In genomic region chr16:53089434-53090270, GRCh38 we compare ENCODE assay signal across 10 cellular contexts. TPM values are rescaled to one million over a fixed set of nuclear protein-coding genes. Genes with fewer than 3 reads are reported as not detected.
DNase-seq lines count a peak whose midpoint lies in the region; ATAC-seq, FAIRE-seq and TF ChIP-seq lines count a peak whose summit lies in the region.
"Had no signal": no experiment of that assay in that cellular context is flagged by ENCODE, and none has a peak within 500 bp of the region (broad histone marks: within the 10 kb centered on the region; RNA-seq: fewer than 3 reads in every experiment).

No MANE protein-coding gene starts in this region.

- H3K9me3 Mint-ChIP-seq in HFFc6 = no peaks in the 10 kb centered on the region
- no peaks in the 10 kb centered on the region for H3K9me3 Mint-ChIP-seq in activated B cell treated with CpG ODN at 0.5 μM for 24 hours
- H3K9me3 Mint-ChIP-seq: activated CD4-positive, alpha-beta memory T cell treated with anti-CD3 and anti-CD28 coated beads for 36 hours had no signal

- H3K27me3 Mint-ChIP-seq in HFFc6 (ENCODE audit: insufficient read depth) (no peaks in the 10 kb centered on the region), activated B cell treated with CpG ODN at 0.5 μM for 24 hours (no peaks in the 10 kb centered on the region)
- H3K27me3 Mint-ChIP-seq: activated CD4-positive, alpha-beta memory T cell treated with anti-CD3 and anti-CD28 coated beads for 36 hours had no signal

- H3K36me3 Mint-ChIP-seq in HFFc6 (ENCODE audit: low read depth) (no peaks in the 10 kb centered on the region; the same call in 1 of the 2 replicates), activated B cell treated with CpG ODN at 0.5 μM for 24 hours (ENCODE audit: low read depth) (peaks cover 7% of the 10 kb centered on the region)
- H3K36me3 Mint-ChIP-seq: activated CD4-positive, alpha-beta memory T cell treated with anti-CD3 and anti-CD28 coated beads for 36 hours had no signal

- H3K9me3 ChIP-seq in right cardiac atrium (ENCODE audit: control insufficient read depth, low read length) = no peaks in the 10 kb centered on the region
- no peaks in the 10 kb centered on the region for H3K9me3 ChIP-seq in small intestine (ENCODE audit: control insufficient read depth, low read depth)

- POLR2A ChIA-PET in activated B cell treated with CpG ODN at 0.5 μM for 24 hours (lab: Charles Lee) = interaction anchor here (0.9 to 1.7 kb wide), 4 partner anchors 10 to 24 kb away, joined by 3 to 7 read pairs (median 4); no protein-coding TSS in a partner anchor

- TF ChIP-seq CTCF in HFFc6 (IDR thresholded peaks at IDR 0.05) (no peak), activated B cell treated with CpG ODN at 0.5 μM for 24 hours (IDR thresholded peaks at IDR 0.05) (no peak)

- intact Hi-C loops in activated B cell treated with CpG ODN at 0.5 μM for 24 hours (cut with micrococcal nuclease) = no loop called here
- intact Hi-C loops in right cardiac atrium (cut with DNase I) = loop anchor here in 2 of 4 donors (5.0 kb wide), 1 partner anchor 32 kb away; no protein-coding TSS in a partner anchor

- CTCF ChIA-PET in activated B cell treated with CpG ODN at 0.5 μM for 24 hours (lab: Charles Lee) = interaction anchor here (1.3 to 1.4 kb wide), 2 partner anchors 35 to 70 kb away, joined by 3 to 5 read pairs; partner anchors contain the start of gene CHD9

- H3K4me1 ChIP-seq in right cardiac atrium (ENCODE audit: control insufficient read depth, insufficient read depth, low read length) = peaks cover 39% of the 10 kb centered on the region
- peaks cover 13 to 15% of the 10 kb centered on the region in 2 donors for H3K4me1 ChIP-seq in small intestine (ENCODE audit: control insufficient read depth in 2 of 2, insufficient read depth in 1 of 2, low read depth in 1 of 2, low read length in 1 of 2)

- 29% methylated on average over 4 of the region's 4 CpGs for WGBS in right cardiac atrium
- 37 to 48% (median 39%) methylated on average over 4 of the region's 4 CpGs for WGBS in small intestine, 3 donors

- H3K36me3 ChIP-seq in small intestine (ENCODE audit: control insufficient read depth in 2 of 2, insufficient read depth in 2 of 2, low read length in 2 of 2) = no peaks in the 10 kb centered on the region

- no peak for FAIRE-seq in small intestine (lab: Jason Lieb, UNC)

- H3K4me3 ChIP-seq in right cardiac atrium (ENCODE audit: low read length) (no peak overlapping the region), small intestine (ENCODE audit: low read depth in 1 of 2, low read length in 2 of 2) (no peak overlapping the region)

- no peaks in the 10 kb centered on the region for H3K27me3 ChIP-seq in right cardiac atrium (ENCODE audit: control insufficient read depth, insufficient read depth)
- no peaks in the 10 kb centered on the region for H3K27me3 ChIP-seq in small intestine (ENCODE audit: control insufficient read depth in 2 of 2, insufficient read depth in 2 of 2, low read length in 2 of 2)

- H3K27ac Mint-ChIP-seq in HFFc6 (peak overlapping the region; percentile 93), activated B cell treated with CpG ODN at 0.5 μM for 24 hours (peak overlapping the region; percentile 87)
- H3K27ac Mint-ChIP-seq: activated CD4-positive, alpha-beta memory T cell treated with anti-CD3 and anti-CD28 coated beads for 36 hours had no signal

- peak overlapping the region; percentile 83 for H3K4me3 Mint-ChIP-seq in HFFc6
- H3K4me3 Mint-ChIP-seq in activated B cell treated with CpG ODN at 0.5 μM for 24 hours = no peak overlapping the region
- H3K4me3 Mint-ChIP-seq: activated CD4-positive, alpha-beta memory T cell treated with anti-CD3 and anti-CD28 coated beads for 36 hours had no signal

- ATAC-seq in activated B cell treated with CpG ODN at 0.5 μM for 24 hours (ENCODE audit: low read depth) (no peak), right cardiac atrium (no peak)

- H3K27ac ChIP-seq in right cardiac atrium (ENCODE audit: low read length) = peak overlapping the region; percentile 89
- peak overlapping the region in 1 of 2 donors; percentile 89 for H3K27ac ChIP-seq in small intestine (ENCODE audit: low read depth in 1 of 2, low read length in 1 of 2)
- H3K27ac ChIP-seq: KMS-11 had no signal

- H3K4me1 Mint-ChIP-seq in HFFc6 (ENCODE audit: low read depth) = peaks cover 79% of the 10 kb centered on the region
- H3K4me1 Mint-ChIP-seq in activated B cell treated with CpG ODN at 0.5 μM for 24 hours = peaks cover 66% of the 10 kb centered on the region

- DNase-seq in HFFc6 (no peak), activated B cell treated with CpG ODN at 0.5 μM for 24 hours (no peak), right cardiac atrium (peak in 1 of 3 donors; percentile 66), small intestine (peak; percentile 48), superior temporal gyrus (ENCODE audit: extremely low spot score) (no peak), mesenteric fat pad (ENCODE audit: low spot score) (no peak), NOMO-1 treated with dmso at 0.1 percent for 144 hours (lab: John Stamatoyannopoulos, UW; ENCODE audit: unreplicated experiment) (no peak), RKO (ENCODE audit: low spot score) (no peak)
- DNase-seq: activated CD4-positive, alpha-beta memory T cell treated with anti-CD3 and anti-CD28 coated beads for 36 hours had no signal

RNA-seq across cellular contexts. Expression of gene CHD9, which starts 34.9 kb away (rescaled TPM):
- total RNA-seq in HFFc6 (2021; fragmentation: NEBNext Ultra II Directional; extraction: Animal tissue kit (Norgen Biotek cat#: 25700)) = 10 to 100 TPM; 39.7 to 48.8 (median 45.7) TPM
- 65.0 and 67.4 TPM in 2 replicates for total RNA-seq in activated B cell treated with CpG ODN at 0.5 μM for 24 hours
- total RNA-seq in right cardiac atrium = 10 to 100 TPM; 49.4 to 73.5 (median 57.4) TPM
- polyA plus RNA-seq in right cardiac atrium = 7.3 TPM
- polyA plus RNA-seq in small intestine = 10 to 100 TPM in 2 of 3 donors, 1 to 10 TPM in 1; 7.6 to 12.1 (median 10.3) TPM
- total RNA-seq in mesenteric fat pad = 100 TPM

RNA-seq across cellular contexts. Expression of gene CHD9NB, which starts 37.0 kb away (rescaled TPM):
- 1 to 10 TPM; 2.1 to 4.0 (median 3.1) TPM for total RNA-seq in HFFc6 (2021; fragmentation: NEBNext Ultra II Directional; extraction: Animal tissue kit (Norgen Biotek cat#: 25700))
- total RNA-seq in activated B cell treated with CpG ODN at 0.5 μM for 24 hours (not detected in 2 replicates), right cardiac atrium (under 1 TPM; 0.50 to 0.94 (median 0.77) TPM), mesenteric fat pad (0.48 TPM)
- polyA plus RNA-seq in right cardiac atrium (0.77 TPM), small intestine (1 to 10 TPM in 2 of 3 donors, under 1 TPM in 1; 0.94 to 2.7 (median 1.1) TPM)
